ENCODE assay signal across 17 cellular contexts in genomic region chr5:14225173-14225834, GRCh38.
DNase-seq lines count a peak whose midpoint lies in the region; ATAC-seq and TF ChIP-seq lines count a peak whose summit lies in the region.
"Had no signal": no experiment of that assay in that cellular context is flagged by ENCODE, and none has a peak within 500 bp of the region (broad histone marks: within the 10 kb centered on the region; RNA-seq: fewer than 3 reads in every experiment).

No MANE protein-coding gene starts in this region.

- in situ Hi-C loops in Panc1 (cut with HindIII; ENCODE audit: low pct_unique_long_range_greater_than_20kb, low sequenced_read_pairs), result no loop called here

- H3K9me3 ChIP-seq in Panc1 (ENCODE audit: control insufficient read depth, insufficient read depth, low read depth, low read length) (no peaks in the 10 kb centered on the region), upper lobe of left lung (no peaks in the 10 kb centered on the region)
- H3K9me3 ChIP-seq: esophagus squamous epithelium, heart left ventricle, thoracic aorta had no signal

- H3K36me3 Mint-ChIP-seq in stimulated activated memory B cell treated with anti-CD40 and anti-IgM and Interleukin-4, amounts not matched to agents 10 μg/mL and 1 μg/mL and 100 μg/mL, for 72 hours, result peaks cover 14% of the 10 kb centered on the region
- H3K36me3 Mint-ChIP-seq in activated T-helper 17 cell treated with anti-CD3 and anti-CD28 coated beads, Interleukin-2, amount 50 U/mL, for 72 hours (ENCODE audit: low read depth), result no peaks in the 10 kb centered on the region
- H3K36me3 Mint-ChIP-seq: activated naive CD4-positive, alpha-beta T cell treated with anti-CD3 and anti-CD28 coated beads, Interleukin-2, amount 50 U/mL, for 24 hours had no signal

- H3K4me1 Mint-ChIP-seq in stimulated activated memory B cell treated with anti-CD40 and anti-IgM and Interleukin-4, amounts not matched to agents 10 μg/mL and 1 μg/mL and 100 μg/mL, for 72 hours, result peaks cover 86% of the 10 kb centered on the region
- no peaks in the 10 kb centered on the region for H3K4me1 Mint-ChIP-seq in activated T-helper 17 cell treated with anti-CD3 and anti-CD28 coated beads, Interleukin-2, amount 50 U/mL, for 72 hours
- H3K4me1 Mint-ChIP-seq: activated naive CD4-positive, alpha-beta T cell treated with anti-CD3 and anti-CD28 coated beads, Interleukin-2, amount 50 U/mL, for 24 hours had no signal

- CTCF ChIA-PET in Panc1 (lab: Charles Lee), result interaction anchor here (0.9 kb wide), 1 partner anchor 45 kb away, joined by 3 read pairs; no protein-coding TSS in a partner anchor

- H3K27ac ChIP-seq in Panc1 (ENCODE audit: low read length) (peak overlapping the region; percentile 60), upper lobe of left lung (no peak overlapping the region)
- H3K27ac ChIP-seq: heart left ventricle, thoracic aorta had no signal

- no peaks in the 10 kb centered on the region for H3K27me3 Mint-ChIP-seq in stimulated activated memory B cell treated with anti-CD40 and anti-IgM and Interleukin-4, amounts not matched to agents 10 μg/mL and 1 μg/mL and 100 μg/mL, for 72 hours
- H3K27me3 Mint-ChIP-seq in activated T-helper 17 cell treated with anti-CD3 and anti-CD28 coated beads, Interleukin-2, amount 50 U/mL, for 72 hours, result peaks cover 23% of the 10 kb centered on the region

- 86 to 94% methylated on average over 2 to 3 of the region's 3 CpGs for WGBS in upper lobe of left lung, 2 donors

- peaks cover 98% of the 10 kb centered on the region for H3K4me1 ChIP-seq in Panc1 (ENCODE audit: control insufficient read depth, insufficient read depth, low read length)
- H3K4me1 ChIP-seq in upper lobe of left lung, result peaks cover 15 to 56% (median 41%) of the 10 kb centered on the region in 4 donors

- TF ChIP-seq EP300 in upper lobe of left lung (IDR thresholded peaks at IDR 0.05), result no peak

- no peak overlapping the region for H3K4me3 Mint-ChIP-seq in stimulated activated memory B cell treated with anti-CD40 and anti-IgM and Interleukin-4, amounts not matched to agents 10 μg/mL and 1 μg/mL and 100 μg/mL, for 72 hours
- H3K4me3 Mint-ChIP-seq in activated T-helper 17 cell treated with anti-CD3 and anti-CD28 coated beads, Interleukin-2, amount 50 U/mL, for 72 hours, result no peak overlapping the region
- H3K4me3 Mint-ChIP-seq: activated CD4-positive, alpha-beta T cell treated with anti-CD3 and anti-CD28 coated beads for 36 hours; activated naive CD4-positive, alpha-beta T cell treated with anti-CD3 and anti-CD28 coated beads, Interleukin-2, amount 50 U/mL, for 24 hours had no signal

- H3K27ac Mint-ChIP-seq in stimulated activated memory B cell treated with anti-CD40 and anti-IgM and Interleukin-4, amounts not matched to agents 10 μg/mL and 1 μg/mL and 100 μg/mL, for 72 hours, result peak overlapping the region; percentile 57
- H3K27ac Mint-ChIP-seq in activated T-helper 17 cell treated with anti-CD3 and anti-CD28 coated beads, Interleukin-2, amount 50 U/mL, for 72 hours, result no peak overlapping the region
- H3K27ac Mint-ChIP-seq: activated CD4-positive, alpha-beta T cell treated with anti-CD3 and anti-CD28 coated beads for 36 hours; activated naive CD4-positive, alpha-beta T cell treated with anti-CD3 and anti-CD28 coated beads, Interleukin-2, amount 50 U/mL, for 24 hours had no signal

- ATAC-seq in GM19467 (IDR thresholded peaks at IDR 0.05; ENCODE audit: unreplicated experiment) (peak; percentile 35), HG02870 (IDR thresholded peaks at IDR 0.05; ENCODE audit: unreplicated experiment) (peak; percentile 52), Panc1 (no peak), upper lobe of left lung (ENCODE audit: low FRiP score in 2 of 2) (no peak)
- no peak for ATAC-seq in stimulated activated memory B cell treated with anti-CD40 and anti-IgM and Interleukin-4, amounts not matched to agents 10 μg/mL and 1 μg/mL and 100 μg/mL, for 72 hours
- ATAC-seq in activated T-helper 17 cell treated with anti-CD3 and anti-CD28 coated beads, Interleukin-2, amount 50 U/mL, for 72 hours (replicated peaks), result no peak
- ATAC-seq: activated CD4-positive, alpha-beta T cell treated with anti-CD3 and anti-CD28 coated beads for 36 hours; heart left ventricle; sciatic nerve had no signal

- TF ChIP-seq POLR2A in upper lobe of left lung (IDR thresholded peaks at IDR 0.05), result no peak

- DNase-seq in Panc1 (ENCODE audit: low read depth, low spot score), result no peak
- DNase-seq in epidermal melanocyte (ENCODE audit: insufficient read length, low spot score), result no peak
- no peak for DNase-seq in upper lobe of left lung
- DNase-seq: activated CD4-positive, alpha-beta T cell treated with anti-CD3 and anti-CD28 coated beads for 36 hours; C1 segment of cervical spinal cord; esophagus squamous epithelium; heart left ventricle; NCI-H1092 treated with DMSO at 0.1 percent for 48 hours; stimulated activated CD4-positive, alpha-beta T cell treated with anti-CD3 and anti-CD28 coated beads, Interleukin-2, amount 100 ng/mL, for 24 hours; T-helper 2 cell had no signal

- POLR2A ChIA-PET in Panc1 (lab: Charles Lee), result interaction anchor here (0.5 to 0.6 kb wide), 4 partner anchors 14 to 824 kb away, joined by 3 to 9 read pairs (median 4); no protein-coding TSS in a partner anchor

- intact Hi-C loops in Panc1 (cut with micrococcal nuclease; ENCODE audit: unreplicated experiment), result no loop called here

- H3K4me3 ChIP-seq in Panc1 (ENCODE audit: low read depth in 2 of 2, low read length in 2 of 2) (no peak overlapping the region), upper lobe of left lung (no peak overlapping the region)
- H3K4me3 ChIP-seq: esophagus squamous epithelium, heart left ventricle, thoracic aorta had no signal

- TF ChIP-seq CTCF in Panc1 (IDR thresholded peaks at IDR 0.05) (no peak), upper lobe of left lung (IDR thresholded peaks at IDR 0.05) (no peak)

- H3K27me3 ChIP-seq in Panc1 (ENCODE audit: control insufficient read depth, insufficient read depth, low read length) (no peaks in the 10 kb centered on the region), upper lobe of left lung (no peaks in the 10 kb centered on the region)
- H3K27me3 ChIP-seq: esophagus squamous epithelium, heart left ventricle had no signal

- no peaks in the 10 kb centered on the region for H3K9me3 Mint-ChIP-seq in stimulated activated memory B cell treated with anti-CD40 and anti-IgM and Interleukin-4, amounts not matched to agents 10 μg/mL and 1 μg/mL and 100 μg/mL, for 72 hours
- H3K9me3 Mint-ChIP-seq in activated T-helper 17 cell treated with anti-CD3 and anti-CD28 coated beads, Interleukin-2, amount 50 U/mL, for 72 hours, result no peaks in the 10 kb centered on the region
- H3K9me3 Mint-ChIP-seq: activated naive CD4-positive, alpha-beta T cell treated with anti-CD3 and anti-CD28 coated beads, Interleukin-2, amount 50 U/mL, for 24 hours had no signal

- H3K36me3 ChIP-seq in Panc1 (ENCODE audit: control insufficient read depth, insufficient read depth, low read length) (no peaks in the 10 kb centered on the region; the same call in 1 of the 2 replicates), upper lobe of left lung (no peaks in the 10 kb centered on the region)
- H3K36me3 ChIP-seq: esophagus squamous epithelium, heart left ventricle, thoracic aorta had no signal

- no TSS peak for BruUV-seq in Panc1 (replicated peaks; lab: Mats Ljungman, UMichigan)

Comparison
In these comparisons a context has a peak if more than half of its experiments do, and no peak if none do; other contexts are left out.
1. ATAC-seq: peak in GM19467 (single experiment) and HG02870 (single experiment); none in Panc1 (single experiment), stimulated activated memory B cell treated with anti-CD40 and anti-IgM and Interleukin-4, amounts not matched to agents 10 μg/mL and 1 μg/mL and 100 μg/mL, for 72 hours (single experiment), activated T-helper 17 cell treated with anti-CD3 and anti-CD28 coated beads, Interleukin-2, amount 50 U/mL, for 72 hours (single experiment) and upper lobe of left lung (0 of 2).